ENCODE assay signal across 1 cellular context in genomic region chr9:129823934-129824601, GRCh38.
TF ChIP-seq lines count a peak whose summit lies in the region.

TSS of gene TOR1A (minus strand) at chr9:129824136. CDS start at chr9:129824085, 51 bp downstream.

TF ChIP-seq in K562, 482 proteins besides CTCF, POLR2A, EP300 and RAD21 (continued from another document and continues in another):
- TF ChIP-seq MNT (conservative IDR thresholded peaks at IDR 0.05) (peak; percentile 100), ID3 (CRISPR knock-in tag; IDR thresholded peaks at IDR 0.05) (no peak), ID3 (tag; IDR thresholded peaks at IDR 0.05) (peak; percentile 94), ARNT (IDR thresholded peaks at IDR 0.05) (peak in 1 of 2 experiments; percentile 90; a peak in 2 of 4 replicates), ESRRA (IDR thresholded peaks at IDR 0.05; ENCODE audit: borderline replicate concordance, low read depth) (0 out of 2 replicates have a peak, but pooled peaks have one; percentile 76), KDM5B (IDR thresholded peaks at IDR 0.05; ENCODE audit: insufficient replicate concordance, low read depth, low read length) (peak; percentile 95), ZNF318 (IDR thresholded peaks at IDR 0.05; ENCODE audit: borderline replicate concordance in 1 of 2, low read depth in 1 of 2) (no peak), ZNF583 (CRISPR knock-in tag; IDR thresholded peaks at IDR 0.05) (peak; percentile 93; the same call in 1 of the 2 replicates), KLF6 (CRISPR knock-in tag; IDR thresholded peaks at IDR 0.05; ENCODE audit: borderline replicate concordance) (peak; percentile 84; the same call in 1 of the 2 replicates), ZNF668 (CRISPR knock-in tag; IDR thresholded peaks at IDR 0.05) (no peak), FOXA3 (CRISPR knock-in tag; conservative IDR thresholded peaks at IDR 0.05 in 1 of 2, IDR thresholded peaks at IDR 0.05 in 1 of 2) (peak in 1 of 2 experiments; percentile 77; a peak in 1 of 4 replicates), RBBP5 (IDR thresholded peaks at IDR 0.05; ENCODE audit: borderline replicate concordance, insufficient read depth, low read length, poor library complexity, severe bottlenecking) (peak; percentile 76), ZC3H11A (IDR thresholded peaks at IDR 0.05; ENCODE audit: low read depth, low read length) (0 out of 2 replicates have a peak, but pooled peaks have one; percentile 72), ATF1 (CRISPR knock-in tag; IDR thresholded peaks at IDR 0.05) (no peak), ATF1 (tag; IDR thresholded peaks at IDR 0.05) (peak; percentile 85), ELF1 (tag; IDR thresholded peaks at IDR 0.05) (peak; percentile 99), RCOR1 (IDR thresholded peaks at IDR 0.05; ENCODE audit: borderline replicate concordance in 1 of 2, low read depth in 2 of 2, low read length in 2 of 2) (peak in 1 of 2 experiments; percentile 51; a peak in 1 of 4 replicates), SUPT5H (IDR thresholded peaks at IDR 0.05) (peak; percentile 96), ZHX1 (conservative IDR thresholded peaks at IDR 0.05; ENCODE audit: low read length) (peak; percentile 100), CEBPG (CRISPR knock-in tag; IDR thresholded peaks at IDR 0.05) (peak; percentile 11; the same call in 1 of the 2 replicates), CEBPG (tag; conservative IDR thresholded peaks at IDR 0.05 in 1 of 2, IDR thresholded peaks at IDR 0.05 in 1 of 2) (peak in 1 of 2 experiments; percentile 62; a peak in 3 of 4 replicates), MAZ (CRISPR knock-in tag; conservative IDR thresholded peaks at IDR 0.05 in 1 of 2, IDR thresholded peaks at IDR 0.05 in 1 of 2) (peak; percentile 86 to 87), ZNF431 (CRISPR knock-in tag; IDR thresholded peaks at IDR 0.05) (no peak), HES1 (IDR thresholded peaks at IDR 0.05; ENCODE audit: low read depth) (peak; percentile 20; the same call in 1 of the 2 replicates), ZNF395 (CRISPR knock-in tag; IDR thresholded peaks at IDR 0.05) (peak; percentile 98), NUFIP1 (IDR thresholded peaks at IDR 0.05; ENCODE audit: partially characterized antibody) (peak; percentile 60), ELK3 (CRISPR knock-in tag; IDR thresholded peaks at IDR 0.05) (no peak), CBX1 (IDR thresholded peaks at IDR 0.05; ENCODE audit: low read depth) (peak; percentile 96), KDM2B (CRISPR knock-in tag; IDR thresholded peaks at IDR 0.05) (no peak), BACH1 (tag; IDR thresholded peaks at IDR 0.05) (peak; percentile 87; the same call in 1 of the 2 replicates), RFX7 (CRISPR knock-in tag; IDR thresholded peaks at IDR 0.05) (no peak), ZNF224 (CRISPR knock-in tag; IDR thresholded peaks at IDR 0.05) (no peak), MAFG (tag; conservative IDR thresholded peaks at IDR 0.05) (no peak), CUX1 (CRISPR knock-in tag; IDR thresholded peaks at IDR 0.05) (no peak), TGIF2 (CRISPR knock-in tag; IDR thresholded peaks at IDR 0.05) (peak; percentile 71; the same call in 1 of the 2 replicates)
